In the genomic region with DNA sequence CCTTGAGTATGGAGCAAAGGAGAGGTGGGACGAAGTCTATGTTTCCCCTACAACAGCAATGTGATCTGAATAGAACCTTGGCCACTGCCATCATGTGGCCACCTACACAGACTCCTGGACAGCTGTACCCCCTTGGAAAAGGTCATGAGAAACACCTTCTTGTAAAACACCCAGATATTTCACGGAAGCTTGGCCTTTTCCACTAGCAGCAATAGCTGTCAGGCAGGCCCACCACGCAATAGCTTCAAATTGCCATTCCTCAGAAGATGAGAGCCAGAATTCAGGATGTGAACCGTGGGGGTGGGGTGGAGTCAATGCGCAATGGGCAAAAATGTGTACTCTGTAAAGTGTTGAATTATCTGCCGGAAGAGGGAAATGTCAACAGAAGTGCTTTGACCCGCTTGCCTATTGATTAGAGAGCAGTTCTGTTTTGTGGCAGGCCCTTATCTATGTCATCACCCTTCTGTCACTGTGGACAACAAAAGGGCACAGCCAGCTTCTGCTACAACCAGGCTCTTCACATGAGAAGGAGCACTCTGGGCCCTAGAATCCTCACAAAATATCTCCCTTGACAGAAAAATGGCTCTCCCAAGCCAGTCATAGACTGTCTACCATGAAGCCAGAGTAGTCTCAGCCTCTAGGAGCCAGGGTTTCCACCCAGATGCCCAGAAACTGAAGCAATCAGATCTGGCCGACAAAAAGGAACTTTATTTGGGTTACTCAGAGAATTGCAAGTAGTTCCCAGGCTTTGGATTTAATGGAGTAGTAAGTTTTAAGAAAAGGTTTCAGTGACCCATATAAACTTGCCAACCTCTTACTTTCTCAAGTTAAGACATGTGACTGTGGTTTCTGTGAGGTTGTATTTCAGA, we compare ENCODE assay signal across 11 cellular contexts. TPM values are rescaled to one million over a fixed set of nuclear protein-coding genes. Genes with fewer than 3 reads are reported as not detected.
A peak's percentile ranks its signal among the peaks of the same experiment; 100 is the strongest.
DNase-seq lines count a peak whose midpoint lies in the region; ATAC-seq and TF ChIP-seq lines count a peak whose summit lies in the region.
"Had no signal": no experiment of that assay in that cellular context is flagged by ENCODE, and none has a peak within 500 bp of the region (broad histone marks: within the 10 kb centered on the region; RNA-seq: fewer than 3 reads in every experiment).

No MANE protein-coding gene starts in this region.

- H3K27me3 ChIP-seq in left lung (no peaks in the 10 kb centered on the region), suprapubic skin (no peaks in the 10 kb centered on the region)

- peaks cover 0 to 34% of the 10 kb centered on the region in 2 donors for H3K4me1 ChIP-seq in left lung
- peaks cover 57% of the 10 kb centered on the region for H3K4me1 ChIP-seq in suprapubic skin

- H3K27ac Mint-ChIP-seq in brain = peak overlapping the region in 4 of 5 experiments; percentile 70 to 95 (median 82)
- H3K27ac Mint-ChIP-seq in activated naive CD8-positive, alpha-beta T cell treated with anti-CD3 and anti-CD28 coated beads, Interleukin-2, amount 50 U/mL, for 24 hours = no peak overlapping the region
- H3K27ac Mint-ChIP-seq in CD14-positive monocyte = peak overlapping the region in 3 of 7 donors; percentile 4 to 76 (median 55)
- H3K27ac Mint-ChIP-seq: activated CD4-positive, alpha-beta memory T cell treated with anti-CD3 and anti-CD28 coated beads for 36 hours; stimulated activated naive CD8-positive, alpha-beta T cell treated with anti-CD3 and anti-CD28 coated beads, Interleukin-15, amount 100 ng/mL, for 72 hours had no signal

- H3K9me3 ChIP-seq in left lung = no peaks in the 10 kb centered on the region
- H3K9me3 ChIP-seq in suprapubic skin = no peaks in the 10 kb centered on the region

- H3K9me3 Mint-ChIP-seq in brain = no peaks in the 10 kb centered on the region
- H3K9me3 Mint-ChIP-seq in activated naive CD8-positive, alpha-beta T cell treated with anti-CD3 and anti-CD28 coated beads, Interleukin-2, amount 50 U/mL, for 24 hours = no peaks in the 10 kb centered on the region
- H3K9me3 Mint-ChIP-seq in CD14-positive monocyte = no peaks in the 10 kb centered on the region
- H3K9me3 Mint-ChIP-seq: activated CD4-positive, alpha-beta memory T cell treated with anti-CD3 and anti-CD28 coated beads for 36 hours; stimulated activated naive CD8-positive, alpha-beta T cell treated with anti-CD3 and anti-CD28 coated beads, Interleukin-15, amount 100 ng/mL, for 72 hours had no signal

- TF ChIP-seq CTCF in brain (conservative IDR thresholded peaks at IDR 0.05) (no peak), left lung (IDR thresholded peaks at IDR 0.05) (no peak), suprapubic skin (IDR thresholded peaks at IDR 0.05) (no peak), CD14-positive monocyte (IDR thresholded peaks at IDR 0.05) (no peak)

- peak overlapping the region; percentile 65 for H3K27ac ChIP-seq in left lung
- H3K27ac ChIP-seq in suprapubic skin = peak overlapping the region; percentile 74

- ATAC-seq in left lung = peak; percentile 20
- ATAC-seq in activated naive CD8-positive, alpha-beta T cell treated with anti-CD3 and anti-CD28 coated beads, Interleukin-2, amount 50 U/mL, for 24 hours = no peak
- ATAC-seq: stimulated activated naive CD8-positive, alpha-beta T cell treated with anti-CD3 and anti-CD28 coated beads, Interleukin-15, amount 100 ng/mL, for 72 hours had no signal

- no peaks in the 10 kb centered on the region for H3K36me3 ChIP-seq in left lung
- no peaks in the 10 kb centered on the region for H3K36me3 ChIP-seq in suprapubic skin

- H3K36me3 Mint-ChIP-seq in brain = no peaks in the 10 kb centered on the region
- no peaks in the 10 kb centered on the region for H3K36me3 Mint-ChIP-seq in activated naive CD8-positive, alpha-beta T cell treated with anti-CD3 and anti-CD28 coated beads, Interleukin-2, amount 50 U/mL, for 24 hours (ENCODE audit: low read depth)
- H3K36me3 Mint-ChIP-seq in CD14-positive monocyte = peaks cover 13 to 17% of the 10 kb centered on the region in 2 donors

- TF ChIP-seq EP300 in suprapubic skin (IDR thresholded peaks at IDR 0.05) = no peak

- H3K4me3 Mint-ChIP-seq in brain (peak overlapping the region in 1 of 5 experiments; percentile 20), CD14-positive monocyte (no peak overlapping the region)
- H3K4me3 Mint-ChIP-seq in activated naive CD8-positive, alpha-beta T cell treated with anti-CD3 and anti-CD28 coated beads, Interleukin-2, amount 50 U/mL, for 24 hours = no peak overlapping the region
- H3K4me3 Mint-ChIP-seq: activated CD4-positive, alpha-beta memory T cell treated with anti-CD3 and anti-CD28 coated beads for 36 hours; stimulated activated naive CD8-positive, alpha-beta T cell treated with anti-CD3 and anti-CD28 coated beads, Interleukin-15, amount 100 ng/mL, for 72 hours had no signal

- DNase-seq in NCI-H2227 treated with DMSO at 0.1 percent for 48 hours (lab: John Stamatoyannopoulos, UW) = peak; percentile 53
- no peak for DNase-seq in left lung
- no peak for DNase-seq in suprapubic skin (ENCODE audit: low spot score in 2 of 2)
- DNase-seq in H4 (ENCODE audit: low spot score) = no peak
- DNase-seq in activated naive CD8-positive, alpha-beta T cell treated with anti-CD3 and anti-CD28 coated beads, Interleukin-2, amount 50 U/mL, for 24 hours = no peak
- DNase-seq in CD14-positive monocyte (ENCODE audit: low spot score) = no peak
- no peak for DNase-seq in cerebellar nuclear complex (lab: John Stamatoyannopoulos, UW)
- DNase-seq: activated CD4-positive, alpha-beta memory T cell treated with anti-CD3 and anti-CD28 coated beads for 36 hours; NCI-H2081 treated with DMSO at 0.1 percent for 48 hours; stimulated activated naive CD8-positive, alpha-beta T cell treated with anti-CD3 and anti-CD28 coated beads, Interleukin-15, amount 100 ng/mL, for 72 hours had no signal

- no peaks in the 10 kb centered on the region for H3K27me3 Mint-ChIP-seq in brain
- no peaks in the 10 kb centered on the region for H3K27me3 Mint-ChIP-seq in activated naive CD8-positive, alpha-beta T cell treated with anti-CD3 and anti-CD28 coated beads, Interleukin-2, amount 50 U/mL, for 24 hours
- H3K27me3 Mint-ChIP-seq in CD14-positive monocyte (ENCODE audit: low read depth in 3 of 3) = no peaks in the 10 kb centered on the region
- H3K27me3 Mint-ChIP-seq: activated CD4-positive, alpha-beta memory T cell treated with anti-CD3 and anti-CD28 coated beads for 36 hours had no signal

- TF ChIP-seq POLR2A in suprapubic skin (IDR thresholded peaks at IDR 0.05) = no peak

- H3K4me3 ChIP-seq in left lung (no peak overlapping the region), suprapubic skin (no peak overlapping the region)

- 78% methylated on average over 8 of the region's 8 CpGs for WGBS in suprapubic skin

- intact Hi-C loops in left lung (cut with DNase I) (no loop called here), CD14-positive monocyte (cut with micrococcal nuclease) (no loop called here)

- peaks cover 40% of the 10 kb centered on the region for H3K4me1 Mint-ChIP-seq in brain
- H3K4me1 Mint-ChIP-seq in activated naive CD8-positive, alpha-beta T cell treated with anti-CD3 and anti-CD28 coated beads, Interleukin-2, amount 50 U/mL, for 24 hours = peaks cover 3% of the 10 kb centered on the region
- peaks cover 19% of the 10 kb centered on the region for H3K4me1 Mint-ChIP-seq in CD14-positive monocyte
- H3K4me1 Mint-ChIP-seq: stimulated activated naive CD8-positive, alpha-beta T cell treated with anti-CD3 and anti-CD28 coated beads, Interleukin-15, amount 100 ng/mL, for 72 hours had no signal

RNA-seq across cellular contexts. Expression of a gene that starts 9.5 kb away (rescaled TPM):
- polyA plus RNA-seq in brain (ENCODE audit: insufficient read depth, low read depth, low replicate concordance) (31.3 TPM), CD14-positive monocyte (10 to 100 TPM; 13.3 to 17.8 TPM)
- total RNA-seq in left lung (10 to 100 TPM; 21.0 to 25.0 TPM), suprapubic skin (10 to 100 TPM; 14.0 to 26.5 (median 17.5) TPM)
- total RNA-seq in H4 (2014; rRNA removed; shearing (Covaris generic)) = 6.5 and 15.1 TPM in 2 replicates

RNA-seq across cellular contexts. Expression of a gene that starts 33.3 kb away (rescaled TPM):
- polyA plus RNA-seq in brain (ENCODE audit: insufficient read depth, low read depth, low replicate concordance) = 12.4 TPM
- 10 to 100 TPM; 31.8 to 32.9 TPM for total RNA-seq in left lung
- total RNA-seq in suprapubic skin = 10 to 100 TPM; 22.9 to 30.4 (median 24.9) TPM
- total RNA-seq in H4 (2014; rRNA removed; shearing (Covaris generic)) = 13.2 and 15.4 TPM in 2 replicates
- polyA plus RNA-seq in CD14-positive monocyte = 1 to 10 TPM; 7.3 to 8.2 TPM

RNA-seq across cellular contexts. Expression of a gene that starts 55.3 kb away (rescaled TPM):
- polyA plus RNA-seq in brain (ENCODE audit: insufficient read depth, low read depth, low replicate concordance) = 58.4 TPM
- 10 to 100 TPM; 38.2 to 46.6 TPM for total RNA-seq in left lung
- total RNA-seq in suprapubic skin = 100 to 1,000 TPM; 182 to 295 (median 199) TPM
- 4.7 and 6.6 TPM in 2 replicates for total RNA-seq in H4 (2014; rRNA removed; shearing (Covaris generic))
- polyA plus RNA-seq in CD14-positive monocyte = 10 to 100 TPM in 1 of 2 donors, 1 to 10 TPM in 1; 8.8 to 12.9 TPM
